ENCODE assay signal across 8 cellular contexts in genomic region chr12:25384038-25384953, GRCh38.
DNase-seq lines count a peak whose midpoint lies in the region; ATAC-seq, FAIRE-seq and TF ChIP-seq lines count a peak whose summit lies in the region.

No MANE protein-coding gene starts in this region.

- ATAC-seq in HepG2 (peak; percentile 4), GM19463 (IDR thresholded peaks at IDR 0.05; ENCODE audit: unreplicated experiment) (no peak), HG02588 (IDR thresholded peaks at IDR 0.05; ENCODE audit: unreplicated experiment) (no peak), HG03095 (IDR thresholded peaks at IDR 0.05; ENCODE audit: unreplicated experiment) (no peak)

- no TSS peak for BruUV-seq in HepG2 (replicated peaks; lab: Mats Ljungman, UMichigan)

- 85 to 89% (median 85%) methylated on average over 19 to 20 of the region's 20 CpGs for WGBS in adrenal gland, 4 donors
- WGBS in HepG2 (ENCODE audit: low lambda C conversion rate) = 23% methylated on average over 19 of the region's 20 CpGs
- 66 to 69% methylated on average over 18 to 20 of the region's 20 CpGs for WGBS in testis, 2 donors

- TF ChIP-seq EP300 in HepG2 (IDR thresholded peaks at IDR 0.05; ENCODE audit: low read depth in 2 of 2, low read length in 2 of 2) = no peak
- TF ChIP-seq EP300 in HepG2 (CRISPR knock-in tag; IDR thresholded peaks at IDR 0.05; ENCODE audit: borderline replicate concordance) = no peak

- TF ChIP-seq RAD21 in HepG2 (CRISPR knock-in tag; IDR thresholded peaks at IDR 0.05) = no peak

- CTCF ChIA-PET in HepG2 (lab: Yijun Ruan, JAX; ENCODE audit: low intra/inter-chr PET ratio, low total read pairs) = no interaction called here

- in situ Hi-C loops in HepG2 (cut with HindIII; ENCODE audit: extremely low pct_ligation_motif_present, low pct_unique_long_range_greater_than_20kb) = no loop called here

- no peak overlapping the region for H2AFZ ChIP-seq in HepG2 (ENCODE audit: low read length)

- TF ChIP-seq POLR2A in adrenal gland (IDR thresholded peaks at IDR 0.05) (no peak), HepG2 (IDR thresholded peaks at IDR 0.05; ENCODE audit: insufficient read depth in 1 of 2, low read depth in 2 of 2, low read length in 2 of 2) (no peak), testis (IDR thresholded peaks at IDR 0.05) (no peak)

- H3K27me3 Mint-ChIP-seq in activated CD4-positive, alpha-beta T cell treated with anti-CD3 and anti-CD28 coated beads, Interleukin-2, amount 10 ng/mL, durations not matched to agents 24 days and 14 days = no peaks in the 10 kb centered on the region

- H3K27me3 ChIP-seq in adrenal gland (no peaks in the 10 kb centered on the region), HepG2 (ENCODE audit: control insufficient read depth in 1 of 2, insufficient read depth in 2 of 2, low read length in 2 of 2) (peaks cover 7 to 30% of the 10 kb centered on the region in 2 experiments), testis (no peaks in the 10 kb centered on the region)

- H3K4me1 ChIP-seq in adrenal gland (replicated peaks in 1 of 2) (peaks cover 4 to 6% of the 10 kb centered on the region in 2 donors), HepG2 (ENCODE audit: insufficient read depth, low read length) (peaks cover 34% of the 10 kb centered on the region), testis (no peaks in the 10 kb centered on the region)

- peak overlapping the region; percentile 99 for H3K4me2 ChIP-seq in HepG2 (ENCODE audit: low read depth, low read length)

- intact Hi-C loops in activated CD4-positive, alpha-beta T cell treated with anti-CD3 and anti-CD28 coated beads, Interleukin-2, amount 10 ng/mL, durations not matched to agents 24 days and 14 days (cut with micrococcal nuclease) = no loop called here
- intact Hi-C loops in adrenal gland (cut with DNase I) = loop anchor here in 1 of 2 donors (5.0 kb wide), 1 partner anchor 132 kb away; the partner anchor contains the start of gene KRAS
- intact Hi-C loops in HepG2 (cut with micrococcal nuclease; ENCODE audit: unreplicated experiment) = no loop called here
- intact Hi-C loops in testis (cut with DNase I; ENCODE audit: low total_unique reads) = no loop called here

- peak overlapping the region in 4 of 5 donors; percentile 95 to 100 (median 97) for H3K27ac ChIP-seq in adrenal gland
- no peak overlapping the region for H3K27ac ChIP-seq in HepG2 (ENCODE audit: extremely low read length, insufficient read depth, low read length)
- H3K27ac ChIP-seq in testis = peak overlapping the region; percentile 97 to 99

- peak overlapping the region; percentile 90; the same call in 1 of the 2 replicates for H3K9ac ChIP-seq in HepG2 (ENCODE audit: insufficient read depth, low read depth, low read length)

- peak overlapping the region; percentile 98 for H3K27ac Mint-ChIP-seq in activated CD4-positive, alpha-beta T cell treated with anti-CD3 and anti-CD28 coated beads, Interleukin-2, amount 10 ng/mL, durations not matched to agents 24 days and 14 days

- no peak for FAIRE-seq in HepG2 (lab: Jason Lieb, UNC)

- TF ChIP-seq CTCF in adrenal gland (IDR thresholded peaks at IDR 0.05) (no peak), HepG2 (CRISPR knock-in tag; IDR thresholded peaks at IDR 0.05) (no peak), testis (IDR thresholded peaks at IDR 0.05) (no peak)

- H3K79me2 ChIP-seq in HepG2 (ENCODE audit: insufficient read depth, low read length) = no peaks in the 10 kb centered on the region

- peak; percentile 66 for DNase-seq in activated CD4-positive, alpha-beta T cell treated with anti-CD3 and anti-CD28 coated beads, Interleukin-2, amount 10 ng/mL, durations not matched to agents 24 days and 14 days
- DNase-seq in activated CD4-positive, alpha-beta T cell treated with anti-CD3 and anti-CD28 coated beads for 48 hours = no peak
- DNase-seq in adrenal gland (peak in 1 of 7 donors; percentile 25), HepG2 (ENCODE audit: low spot score) (peak; percentile 3), testis (no peak)

- H3K36me3 ChIP-seq in adrenal gland (replicated peaks in 1 of 2) = no peaks in the 10 kb centered on the region
- H3K36me3 ChIP-seq in HepG2 (replicated peaks in 1 of 2; ENCODE audit: control insufficient read depth in 1 of 2, insufficient read depth in 2 of 2, low read length in 2 of 2) = no peaks in the 10 kb centered on the region
- no peaks in the 10 kb centered on the region for H3K36me3 ChIP-seq in testis (ENCODE audit: low read depth, missing control alignments)

- no peaks in the 10 kb centered on the region for H4K20me1 ChIP-seq in HepG2 (ENCODE audit: insufficient read depth, low read length)

- H3K9me3 ChIP-seq in adrenal gland (replicated peaks in 1 of 3) (no peaks in the 10 kb centered on the region), HepG2 (ENCODE audit: low read length) (no peaks in the 10 kb centered on the region), testis (no peaks in the 10 kb centered on the region)

- no peaks in the 10 kb centered on the region for H3K36me3 Mint-ChIP-seq in activated CD4-positive, alpha-beta T cell treated with anti-CD3 and anti-CD28 coated beads, Interleukin-2, amount 10 ng/mL, durations not matched to agents 24 days and 14 days (ENCODE audit: low read depth)

- POLR2A ChIA-PET in HepG2 (lab: Yijun Ruan, JAX) = interaction anchor here (0.8 to 1.0 kb wide), 3 partner anchors 50 to 189 kb away, joined by 3 to 6 read pairs (median 3); partner anchors contain the start of genes DNAI7 and ETFRF1

- peak overlapping the region; percentile 92 for H3K4me3 Mint-ChIP-seq in activated CD4-positive, alpha-beta T cell treated with anti-CD3 and anti-CD28 coated beads, Interleukin-2, amount 10 ng/mL, durations not matched to agents 24 days and 14 days

- no peaks in the 10 kb centered on the region for H3K9me3 Mint-ChIP-seq in activated CD4-positive, alpha-beta T cell treated with anti-CD3 and anti-CD28 coated beads, Interleukin-2, amount 10 ng/mL, durations not matched to agents 24 days and 14 days

- H3K4me3 ChIP-seq in adrenal gland = no peak overlapping the region
- peak overlapping the region in 1 of 3 experiments; percentile 75; a peak in 2 of 6 replicates for H3K4me3 ChIP-seq in HepG2 (replicated peaks in 1 of 3; ENCODE audit: insufficient read depth in 1 of 3, low read depth in 2 of 3, low read length in 3 of 3)
- peak overlapping the region; percentile 58 to 88 for H3K4me3 ChIP-seq in testis

- peaks cover 67% of the 10 kb centered on the region for H3K4me1 Mint-ChIP-seq in activated CD4-positive, alpha-beta T cell treated with anti-CD3 and anti-CD28 coated beads, Interleukin-2, amount 10 ng/mL, durations not matched to agents 24 days and 14 days

TF ChIP-seq in HepG2, 621 proteins besides CTCF, POLR2A, EP300 and RAD21:
- TF ChIP-seq PHF5A (CRISPR knock-in tag; IDR thresholded peaks at IDR 0.05; ENCODE audit: low read depth, unreplicated experiment) (no peak), GTF2F1 (IDR thresholded peaks at IDR 0.05; ENCODE audit: low read length) (0 out of 2 replicates have a peak, but pooled peaks have one; percentile 18), ZNF3 (CRISPR knock-in tag; IDR thresholded peaks at IDR 0.05) (0 out of 2 replicates have a peak, but pooled peaks have one; percentile 14), ZNF629 (CRISPR knock-in tag; conservative IDR thresholded peaks at IDR 0.05) (peak; percentile 62), SOX6 (IDR thresholded peaks at IDR 0.05) (no peak), SOX6 (CRISPR knock-in tag; IDR thresholded peaks at IDR 0.05) (0 out of 2 replicates have a peak, but pooled peaks have one; percentile 20), ZNF136 (CRISPR knock-in tag; IDR thresholded peaks at IDR 0.05; ENCODE audit: low read depth) (no peak), CBX2 (IDR thresholded peaks at IDR 0.05; ENCODE audit: low read depth, low read length) (peak; percentile 54; the same call in 1 of the 2 replicates), CBX2 (CRISPR knock-in tag; IDR thresholded peaks at IDR 0.05; ENCODE audit: low read depth) (no peak)
- TF ChIP-seq, protein P1, sequence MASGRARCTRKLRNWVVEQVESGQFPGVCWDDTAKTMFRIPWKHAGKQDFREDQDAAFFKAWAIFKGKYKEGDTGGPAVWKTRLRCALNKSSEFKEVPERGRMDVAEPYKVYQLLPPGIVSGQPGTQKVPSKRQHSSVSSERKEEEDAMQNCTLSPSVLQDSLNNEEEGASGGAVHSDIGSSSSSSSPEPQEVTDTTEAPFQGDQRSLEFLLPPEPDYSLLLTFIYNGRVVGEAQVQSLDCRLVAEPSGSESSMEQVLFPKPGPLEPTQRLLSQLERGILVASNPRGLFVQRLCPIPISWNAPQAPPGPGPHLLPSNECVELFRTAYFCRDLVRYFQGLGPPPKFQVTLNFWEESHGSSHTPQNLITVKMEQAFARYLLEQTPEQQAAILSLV (CRISPR knock-in tag; IDR thresholded peaks at IDR 0.05; ENCODE audit: borderline replicate concordance) = 0 out of 2 replicates have a peak, but pooled peaks have one; percentile 1

Comparison
In these comparisons a context has a peak if more than half of its experiments do, and no peak if none do; other contexts are left out.
1. DNase-seq: peak in activated CD4-positive, alpha-beta T cell treated with anti-CD3 and anti-CD28 coated beads, Interleukin-2, amount 10 ng/mL, durations not matched to agents 24 days and 14 days (single experiment) and HepG2 (single experiment); none in activated CD4-positive, alpha-beta T cell treated with anti-CD3 and anti-CD28 coated beads for 48 hours (single experiment) and testis (single experiment).
2. H3K4me3 ChIP-seq: peak in testis (2 of 2); none in adrenal gland (0 of 4).